ENCODE assay signal across 1 cellular context in the genomic region with DNA sequence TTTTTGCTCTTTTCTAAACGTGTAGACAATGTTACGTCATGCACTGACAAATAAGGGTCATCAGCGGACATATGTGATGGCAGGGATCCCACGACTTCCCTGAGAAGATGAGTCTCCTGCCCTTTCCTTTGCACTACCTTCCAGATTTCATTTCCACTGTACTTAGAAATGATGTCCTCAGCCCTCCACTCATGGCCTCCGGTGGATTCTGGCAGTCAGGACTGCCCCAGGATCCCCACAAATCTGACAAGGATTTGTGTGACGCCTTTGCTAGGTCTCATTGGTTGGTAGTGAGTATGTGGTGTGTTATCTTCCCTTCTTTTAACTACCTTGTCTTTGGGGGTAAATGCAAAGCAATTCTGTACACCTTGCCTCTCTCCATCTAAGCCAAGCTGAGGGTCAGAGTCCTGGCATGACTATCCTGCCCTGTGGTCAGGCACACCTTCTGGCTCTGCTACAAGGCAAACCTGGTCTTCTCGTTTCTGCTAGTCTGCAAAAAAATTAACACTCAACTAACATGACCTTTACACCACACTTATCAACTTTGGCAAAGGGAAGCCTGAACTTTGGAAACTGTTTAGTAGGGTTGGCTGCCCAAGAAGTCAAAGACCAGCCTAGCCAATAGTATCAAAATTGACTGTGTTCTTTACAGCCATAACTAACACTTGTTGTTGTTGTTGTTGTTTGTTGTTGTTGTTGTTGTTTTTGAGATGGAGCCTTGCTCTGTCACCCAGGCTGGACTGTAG.
TF ChIP-seq lines count a peak whose summit lies in the region.

No MANE protein-coding gene starts in this region.

TF ChIP-seq in HepG2, 621 proteins besides CTCF, POLR2A, EP300 and RAD21 (continued from another document and continues in another):
- TF ChIP-seq, protein P1, sequence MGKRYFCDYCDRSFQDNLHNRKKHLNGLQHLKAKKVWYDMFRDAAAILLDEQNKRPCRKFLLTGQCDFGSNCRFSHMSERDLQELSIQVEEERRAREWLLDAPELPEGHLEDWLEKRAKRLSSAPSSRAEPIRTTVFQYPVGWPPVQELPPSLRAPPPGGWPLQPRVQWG (CRISPR knock-in tag; IDR thresholded peaks at IDR 0.05; ENCODE audit: borderline replicate concordance, low read depth) = no peak
- TF ChIP-seq NCOA2 (CRISPR knock-in tag; IDR thresholded peaks at IDR 0.05) (0 out of 2 replicates have a peak, but pooled peaks have one; percentile 17), ZNF232 (CRISPR knock-in tag; IDR thresholded peaks at IDR 0.05; ENCODE audit: borderline replicate concordance) (no peak), ZKSCAN8 (CRISPR knock-in tag; IDR thresholded peaks at IDR 0.05; ENCODE audit: borderline replicate concordance) (no peak), GTF3A (CRISPR knock-in tag; conservative IDR thresholded peaks at IDR 0.05) (no peak), MTA1 (CRISPR knock-in tag; IDR thresholded peaks at IDR 0.05; ENCODE audit: borderline replicate concordance) (no peak), MIER2 (CRISPR knock-in tag; IDR thresholded peaks at IDR 0.05) (no peak), ZNF292 (CRISPR knock-in tag; IDR thresholded peaks at IDR 0.05; ENCODE audit: borderline replicate concordance, low read depth) (peak; percentile 42; the same call in 1 of the 2 replicates), AHR (CRISPR knock-in tag; IDR thresholded peaks at IDR 0.05) (no peak), ZNF569 (CRISPR knock-in tag; IDR thresholded peaks at IDR 0.05; ENCODE audit: borderline replicate concordance) (no peak), ZSCAN9 (CRISPR knock-in tag; IDR thresholded peaks at IDR 0.05; ENCODE audit: borderline replicate concordance) (no peak), ETV6 (CRISPR knock-in tag; conservative IDR thresholded peaks at IDR 0.05) (no peak), GZF1 (CRISPR knock-in tag; IDR thresholded peaks at IDR 0.05) (no peak), ZNF484 (CRISPR knock-in tag; IDR thresholded peaks at IDR 0.05; ENCODE audit: borderline replicate concordance, low read depth) (no peak), MXD4 (CRISPR knock-in tag; IDR thresholded peaks at IDR 0.05) (no peak), ZNF136 (CRISPR knock-in tag; IDR thresholded peaks at IDR 0.05; ENCODE audit: low read depth) (no peak), SP2 (CRISPR knock-in tag; IDR thresholded peaks at IDR 0.05) (no peak), NFATC3 (CRISPR knock-in tag; IDR thresholded peaks at IDR 0.05) (no peak), ZNF333 (CRISPR knock-in tag; IDR thresholded peaks at IDR 0.05; ENCODE audit: borderline replicate concordance) (no peak), ARID2 (CRISPR knock-in tag; IDR thresholded peaks at IDR 0.05; ENCODE audit: borderline replicate concordance) (no peak), YY1 (IDR thresholded peaks at IDR 0.05; ENCODE audit: insufficient read depth, insufficient replicate concordance, low read depth, low read length) (no peak), FLYWCH1 (CRISPR knock-in tag; IDR thresholded peaks at IDR 0.05) (no peak), ZNF746 (CRISPR knock-in tag; IDR thresholded peaks at IDR 0.05) (no peak), ZNF737 (CRISPR knock-in tag; IDR thresholded peaks at IDR 0.05; ENCODE audit: borderline replicate concordance) (no peak), ZNF7 (CRISPR knock-in tag; IDR thresholded peaks at IDR 0.05) (no peak), TEAD2 (CRISPR knock-in tag; IDR thresholded peaks at IDR 0.05) (no peak), PHF21A (CRISPR knock-in tag; IDR thresholded peaks at IDR 0.05) (no peak), BORCS8-MEF2B (CRISPR knock-in tag; IDR thresholded peaks at IDR 0.05) (no peak), MED13 (CRISPR knock-in tag; IDR thresholded peaks at IDR 0.05) (no peak), TRIM24 (CRISPR knock-in tag; IDR thresholded peaks at IDR 0.05) (no peak), ZNF510 (CRISPR knock-in tag; IDR thresholded peaks at IDR 0.05; ENCODE audit: low read depth) (no peak), ZNF430 (CRISPR knock-in tag; IDR thresholded peaks at IDR 0.05) (no peak), ZNF264 (CRISPR knock-in tag; IDR thresholded peaks at IDR 0.05) (no peak), SNRNP70 (IDR thresholded peaks at IDR 0.05; ENCODE audit: low read depth, low read length) (no peak), HNF4A (CRISPR knock-in tag; IDR thresholded peaks at IDR 0.05) (peak; percentile 94), MAF1 (CRISPR knock-in tag; IDR thresholded peaks at IDR 0.05; ENCODE audit: borderline replicate concordance) (no peak), ZBTB8A (CRISPR knock-in tag; IDR thresholded peaks at IDR 0.05; ENCODE audit: borderline replicate concordance, low read depth) (no peak), ZNF20 (CRISPR knock-in tag; IDR thresholded peaks at IDR 0.05) (no peak), ZFX (CRISPR knock-in tag; IDR thresholded peaks at IDR 0.05; ENCODE audit: low read depth) (no peak), SP1 (IDR thresholded peaks at IDR 0.05) (no peak), SP1 (CRISPR knock-in tag; IDR thresholded peaks at IDR 0.05) (no peak), NFKB2 (CRISPR knock-in tag; IDR thresholded peaks at IDR 0.05; ENCODE audit: borderline replicate concordance) (no peak)
- TF ChIP-seq, protein P2, sequence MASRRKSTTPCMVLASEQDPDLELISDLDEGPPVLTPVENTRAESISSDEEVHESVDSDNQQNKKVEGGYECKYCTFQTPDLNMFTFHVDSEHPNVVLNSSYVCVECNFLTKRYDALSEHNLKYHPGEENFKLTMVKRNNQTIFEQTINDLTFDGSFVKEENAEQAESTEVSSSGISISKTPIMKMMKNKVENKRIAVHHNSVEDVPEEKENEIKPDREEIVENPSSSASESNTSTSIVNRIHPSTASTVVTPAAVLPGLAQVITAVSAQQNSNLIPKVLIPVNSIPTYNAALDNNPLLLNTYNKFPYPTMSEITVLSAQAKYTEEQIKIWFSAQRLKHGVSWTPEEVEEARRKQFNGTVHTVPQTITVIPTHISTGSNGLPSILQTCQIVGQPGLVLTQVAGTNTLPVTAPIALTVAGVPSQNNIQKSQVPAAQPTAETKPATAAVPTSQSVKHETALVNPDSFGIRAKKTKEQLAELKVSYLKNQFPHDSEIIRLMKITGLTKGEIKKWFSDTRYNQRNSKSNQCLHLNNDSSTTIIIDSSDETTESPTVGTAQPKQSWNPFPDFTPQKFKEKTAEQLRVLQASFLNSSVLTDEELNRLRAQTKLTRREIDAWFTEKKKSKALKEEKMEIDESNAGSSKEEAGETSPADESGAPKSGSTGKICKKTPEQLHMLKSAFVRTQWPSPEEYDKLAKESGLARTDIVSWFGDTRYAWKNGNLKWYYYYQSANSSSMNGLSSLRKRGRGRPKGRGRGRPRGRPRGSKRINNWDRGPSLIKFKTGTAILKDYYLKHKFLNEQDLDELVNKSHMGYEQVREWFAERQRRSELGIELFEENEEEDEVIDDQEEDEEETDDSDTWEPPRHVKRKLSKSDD (CRISPR knock-in tag; IDR thresholded peaks at IDR 0.05; ENCODE audit: low read depth) = no peak
- TF ChIP-seq, protein P3, sequence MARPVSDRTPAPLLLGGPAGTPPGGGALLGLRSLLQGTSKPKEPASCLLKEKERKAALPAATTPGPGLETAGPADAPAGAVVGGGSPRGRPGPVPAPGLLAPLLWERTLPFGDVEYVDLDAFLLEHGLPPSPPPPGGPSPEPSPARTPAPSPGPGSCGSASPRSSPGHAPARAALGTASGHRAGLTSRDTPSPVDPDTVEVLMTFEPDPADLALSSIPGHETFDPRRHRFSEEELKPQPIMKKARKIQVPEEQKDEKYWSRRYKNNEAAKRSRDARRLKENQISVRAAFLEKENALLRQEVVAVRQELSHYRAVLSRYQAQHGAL (CRISPR knock-in tag; IDR thresholded peaks at IDR 0.05; ENCODE audit: not compliant biosample characterization) = no peak
- TF ChIP-seq, protein P4, sequence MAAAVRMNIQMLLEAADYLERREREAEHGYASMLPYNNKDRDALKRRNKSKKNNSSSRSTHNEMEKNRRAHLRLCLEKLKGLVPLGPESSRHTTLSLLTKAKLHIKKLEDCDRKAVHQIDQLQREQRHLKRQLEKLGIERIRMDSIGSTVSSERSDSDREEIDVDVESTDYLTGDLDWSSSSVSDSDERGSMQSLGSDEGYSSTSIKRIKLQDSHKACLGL (CRISPR knock-in tag; IDR thresholded peaks at IDR 0.05) = no peak
- TF ChIP-seq, protein P5, sequence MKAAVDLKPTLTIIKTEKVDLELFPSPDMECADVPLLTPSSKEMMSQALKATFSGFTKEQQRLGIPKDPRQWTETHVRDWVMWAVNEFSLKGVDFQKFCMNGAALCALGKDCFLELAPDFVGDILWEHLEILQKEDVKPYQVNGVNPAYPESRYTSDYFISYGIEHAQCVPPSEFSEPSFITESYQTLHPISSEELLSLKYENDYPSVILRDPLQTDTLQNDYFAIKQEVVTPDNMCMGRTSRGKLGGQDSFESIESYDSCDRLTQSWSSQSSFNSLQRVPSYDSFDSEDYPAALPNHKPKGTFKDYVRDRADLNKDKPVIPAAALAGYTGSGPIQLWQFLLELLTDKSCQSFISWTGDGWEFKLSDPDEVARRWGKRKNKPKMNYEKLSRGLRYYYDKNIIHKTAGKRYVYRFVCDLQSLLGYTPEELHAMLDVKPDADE (CRISPR knock-in tag; IDR thresholded peaks at IDR 0.05) = no peak
- TF ChIP-seq, protein P6, sequence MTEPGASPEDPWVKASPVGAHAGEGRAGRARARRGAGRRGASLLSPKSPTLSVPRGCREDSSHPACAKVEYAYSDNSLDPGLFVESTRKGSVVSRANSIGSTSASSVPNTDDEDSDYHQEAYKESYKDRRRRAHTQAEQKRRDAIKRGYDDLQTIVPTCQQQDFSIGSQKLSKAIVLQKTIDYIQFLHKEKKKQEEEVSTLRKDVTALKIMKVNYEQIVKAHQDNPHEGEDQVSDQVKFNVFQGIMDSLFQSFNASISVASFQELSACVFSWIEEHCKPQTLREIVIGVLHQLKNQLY (CRISPR knock-in tag; IDR thresholded peaks at IDR 0.05) = no peak
- TF ChIP-seq, protein P7, sequence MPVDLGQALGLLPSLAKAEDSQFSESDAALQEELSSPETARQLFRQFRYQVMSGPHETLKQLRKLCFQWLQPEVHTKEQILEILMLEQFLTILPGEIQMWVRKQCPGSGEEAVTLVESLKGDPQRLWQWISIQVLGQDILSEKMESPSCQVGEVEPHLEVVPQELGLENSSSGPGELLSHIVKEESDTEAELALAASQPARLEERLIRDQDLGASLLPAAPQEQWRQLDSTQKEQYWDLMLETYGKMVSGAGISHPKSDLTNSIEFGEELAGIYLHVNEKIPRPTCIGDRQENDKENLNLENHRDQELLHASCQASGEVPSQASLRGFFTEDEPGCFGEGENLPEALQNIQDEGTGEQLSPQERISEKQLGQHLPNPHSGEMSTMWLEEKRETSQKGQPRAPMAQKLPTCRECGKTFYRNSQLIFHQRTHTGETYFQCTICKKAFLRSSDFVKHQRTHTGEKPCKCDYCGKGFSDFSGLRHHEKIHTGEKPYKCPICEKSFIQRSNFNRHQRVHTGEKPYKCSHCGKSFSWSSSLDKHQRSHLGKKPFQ (CRISPR knock-in tag; IDR thresholded peaks at IDR 0.05; ENCODE audit: insufficient replicate concordance) = no peak
- TF ChIP-seq, protein P8, sequence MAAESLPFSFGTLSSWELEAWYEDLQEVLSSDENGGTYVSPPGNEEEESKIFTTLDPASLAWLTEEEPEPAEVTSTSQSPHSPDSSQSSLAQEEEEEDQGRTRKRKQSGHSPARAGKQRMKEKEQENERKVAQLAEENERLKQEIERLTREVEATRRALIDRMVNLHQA (CRISPR knock-in tag; IDR thresholded peaks at IDR 0.05) = no peak
- TF ChIP-seq, protein P9, sequence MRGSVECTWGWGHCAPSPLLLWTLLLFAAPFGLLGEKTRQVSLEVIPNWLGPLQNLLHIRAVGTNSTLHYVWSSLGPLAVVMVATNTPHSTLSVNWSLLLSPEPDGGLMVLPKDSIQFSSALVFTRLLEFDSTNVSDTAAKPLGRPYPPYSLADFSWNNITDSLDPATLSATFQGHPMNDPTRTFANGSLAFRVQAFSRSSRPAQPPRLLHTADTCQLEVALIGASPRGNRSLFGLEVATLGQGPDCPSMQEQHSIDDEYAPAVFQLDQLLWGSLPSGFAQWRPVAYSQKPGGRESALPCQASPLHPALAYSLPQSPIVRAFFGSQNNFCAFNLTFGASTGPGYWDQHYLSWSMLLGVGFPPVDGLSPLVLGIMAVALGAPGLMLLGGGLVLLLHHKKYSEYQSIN (CRISPR knock-in tag; IDR thresholded peaks at IDR 0.05; ENCODE audit: borderline replicate concordance) = no peak
- TF ChIP-seq, protein P10, sequence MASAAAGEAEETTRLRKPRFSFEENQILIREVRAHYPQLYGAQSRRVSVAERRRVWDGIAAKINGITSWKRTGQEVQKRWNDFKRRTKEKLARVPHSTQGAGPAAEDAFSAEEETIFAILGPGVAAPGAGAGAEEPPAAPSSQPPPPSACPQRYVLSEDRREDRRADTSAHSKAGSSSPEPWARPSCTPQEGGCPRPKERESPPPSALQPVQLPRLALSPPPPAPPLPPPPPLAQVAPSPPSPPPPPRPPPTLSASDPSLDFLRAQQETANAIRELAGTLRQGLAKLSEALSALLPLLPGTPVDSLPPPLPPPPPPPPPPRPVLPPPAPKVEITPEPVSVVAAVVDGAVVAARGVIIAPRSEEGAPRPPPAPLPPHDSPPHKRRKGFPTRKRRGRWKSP (CRISPR knock-in tag; IDR thresholded peaks at IDR 0.05) = no peak
- TF ChIP-seq, protein P11, sequence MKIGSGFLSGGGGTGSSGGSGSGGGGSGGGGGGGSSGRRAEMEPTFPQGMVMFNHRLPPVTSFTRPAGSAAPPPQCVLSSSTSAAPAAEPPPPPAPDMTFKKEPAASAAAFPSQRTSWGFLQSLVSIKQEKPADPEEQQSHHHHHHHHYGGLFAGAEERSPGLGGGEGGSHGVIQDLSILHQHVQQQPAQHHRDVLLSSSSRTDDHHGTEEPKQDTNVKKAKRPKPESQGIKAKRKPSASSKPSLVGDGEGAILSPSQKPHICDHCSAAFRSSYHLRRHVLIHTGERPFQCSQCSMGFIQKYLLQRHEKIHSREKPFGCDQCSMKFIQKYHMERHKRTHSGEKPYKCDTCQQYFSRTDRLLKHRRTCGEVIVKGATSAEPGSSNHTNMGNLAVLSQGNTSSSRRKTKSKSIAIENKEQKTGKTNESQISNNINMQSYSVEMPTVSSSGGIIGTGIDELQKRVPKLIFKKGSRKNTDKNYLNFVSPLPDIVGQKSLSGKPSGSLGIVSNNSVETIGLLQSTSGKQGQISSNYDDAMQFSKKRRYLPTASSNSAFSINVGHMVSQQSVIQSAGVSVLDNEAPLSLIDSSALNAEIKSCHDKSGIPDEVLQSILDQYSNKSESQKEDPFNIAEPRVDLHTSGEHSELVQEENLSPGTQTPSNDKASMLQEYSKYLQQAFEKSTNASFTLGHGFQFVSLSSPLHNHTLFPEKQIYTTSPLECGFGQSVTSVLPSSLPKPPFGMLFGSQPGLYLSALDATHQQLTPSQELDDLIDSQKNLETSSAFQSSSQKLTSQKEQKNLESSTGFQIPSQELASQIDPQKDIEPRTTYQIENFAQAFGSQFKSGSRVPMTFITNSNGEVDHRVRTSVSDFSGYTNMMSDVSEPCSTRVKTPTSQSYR (CRISPR knock-in tag; IDR thresholded peaks at IDR 0.05; ENCODE audit: borderline replicate concordance) = no peak
- TF ChIP-seq, protein P12, sequence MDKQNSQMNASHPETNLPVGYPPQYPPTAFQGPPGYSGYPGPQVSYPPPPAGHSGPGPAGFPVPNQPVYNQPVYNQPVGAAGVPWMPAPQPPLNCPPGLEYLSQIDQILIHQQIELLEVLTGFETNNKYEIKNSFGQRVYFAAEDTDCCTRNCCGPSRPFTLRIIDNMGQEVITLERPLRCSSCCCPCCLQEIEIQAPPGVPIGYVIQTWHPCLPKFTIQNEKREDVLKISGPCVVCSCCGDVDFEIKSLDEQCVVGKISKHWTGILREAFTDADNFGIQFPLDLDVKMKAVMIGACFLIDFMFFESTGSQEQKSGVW (CRISPR knock-in tag; IDR thresholded peaks at IDR 0.05; ENCODE audit: borderline replicate concordance) = no peak
